In the genomic region with DNA sequence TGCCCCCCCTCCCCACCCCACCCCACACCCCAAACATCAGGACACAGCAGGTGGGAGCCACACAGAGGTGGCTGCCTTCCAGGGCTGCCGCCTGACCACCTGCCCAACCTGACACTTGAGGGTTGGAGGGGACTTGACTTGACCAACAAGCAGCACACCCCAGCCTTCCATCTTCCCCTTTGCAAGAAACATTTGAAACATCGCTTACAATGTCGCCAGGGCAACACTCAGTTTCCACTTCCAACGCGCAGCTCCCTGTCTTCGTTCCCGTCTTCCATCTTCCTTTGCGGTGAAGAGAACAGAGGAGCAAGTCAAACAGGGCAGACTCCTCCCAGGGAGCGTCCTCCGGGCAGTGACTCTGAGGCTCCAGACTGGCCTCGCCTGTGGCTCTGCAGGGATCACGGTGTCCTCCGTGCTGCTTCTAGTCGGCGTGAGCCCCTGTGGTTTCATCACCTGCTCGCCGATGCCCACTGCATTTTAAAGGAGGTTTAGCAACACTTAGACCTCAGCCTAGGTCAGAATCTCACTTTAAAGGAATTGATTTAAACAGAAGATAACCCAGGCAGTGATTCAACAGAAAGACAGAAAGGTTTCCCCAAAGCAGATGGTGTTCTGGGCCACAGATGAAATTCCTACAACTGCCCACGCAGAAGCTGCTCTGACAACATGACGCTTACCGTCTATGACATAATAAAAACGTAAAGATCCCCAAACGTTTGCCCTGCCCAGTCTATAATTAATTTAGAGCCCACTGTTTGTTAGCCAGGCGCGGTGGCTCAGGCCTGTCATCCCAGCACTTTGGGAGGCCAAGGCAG, we compare ENCODE assay signal across 22 cellular contexts.
DNase-seq lines count a peak whose midpoint lies in the region; ATAC-seq, FAIRE-seq and TF ChIP-seq lines count a peak whose summit lies in the region.
"Had no signal": no experiment of that assay in that cellular context is flagged by ENCODE, and none has a peak within 500 bp of the region (broad histone marks: within the 10 kb centered on the region; RNA-seq: fewer than 3 reads in every experiment).

No MANE protein-coding gene starts in this region.

- no peak overlapping the region for H2BK120ac ChIP-seq in neuronal stem cell (ENCODE audit: low read depth, low read length)

- H3K79me1 ChIP-seq in neuronal stem cell (ENCODE audit: low read depth, low read length), result no peaks in the 10 kb centered on the region

- no peak overlapping the region for H2BK15ac ChIP-seq in neuronal stem cell (ENCODE audit: low read length)

- H3K36me3 Mint-ChIP-seq in GM23338 (ENCODE audit: low read depth), result no peaks in the 10 kb centered on the region; the same call in 2 of the 3 replicates
- H3K36me3 Mint-ChIP-seq: CD8-positive, alpha-beta memory T cell; mesothelial cell of epicardium had no signal

- H4K91ac ChIP-seq in neuronal stem cell (ENCODE audit: low read depth, low read length, poor library complexity), result no peak overlapping the region

- H3K23ac ChIP-seq in neuronal stem cell (ENCODE audit: low read depth, low read length, poor library complexity), result no peak overlapping the region

- DNase-seq in AG10803 (ENCODE audit: low read depth), result peak; percentile 48
- no peak for DNase-seq in GM23338 (ENCODE audit: low spot score)
- peak in 7 of 10 donors; percentile 7 to 45 (median 28) for DNase-seq in dorsolateral prefrontal cortex
- DNase-seq in neuronal stem cell (ENCODE audit: low spot score), result no peak
- no peak for DNase-seq in NCI-H226
- no peak for DNase-seq in thyroid gland
- DNase-seq in GM12891 (ENCODE audit: insufficient read length, low spot score), result no peak
- DNase-seq: activated CD8-positive, alpha-beta memory T cell treated with anti-CD3 and anti-CD28 coated beads for 24 hours; amniotic stem cell; cerebellar nuclear complex; effector memory CD8-positive, alpha-beta T cell; NCI-H1105 treated with DMSO at 0.1 percent for 48 hours; NCI-H69; nephron progenitor cell; SIG-M5 had no signal

- H2AK5ac ChIP-seq in neuronal stem cell (ENCODE audit: low read depth, low read length), result no peak overlapping the region

- peak overlapping the region; percentile 38 for H3K14ac ChIP-seq in neuronal stem cell (ENCODE audit: low read length)

- H3K4me1 ChIP-seq in GM23338 (ENCODE audit: insufficient read depth) (no peaks in the 10 kb centered on the region), neuronal stem cell (ENCODE audit: control insufficient read depth in 2 of 2, insufficient read depth in 1 of 2, low read depth in 1 of 2, low read length in 2 of 2) (peaks cover 0 to 8% of the 10 kb centered on the region in 2 donors), thyroid gland (no peaks in the 10 kb centered on the region)

- H3K9me3 Mint-ChIP-seq in GM23338, result no peaks in the 10 kb centered on the region; the same call in 2 of the 3 replicates
- H3K9me3 Mint-ChIP-seq: activated B cell treated with CpG ODN at 0.5 μM for 24 hours; activated T-helper 1 cell treated with anti-CD3 and anti-CD28 coated beads, Interleukin-12 subunit alpha, Interleukin-12 subunit beta, Interleukin-2, Interleukin-4 antibody, amounts not matched to agents 30 ng/mL and 10 ng/mL and 1 ng/mL, durations not matched to agents 14 hours and 24 hours and 36 hours; CD8-positive, alpha-beta memory T cell; effector memory CD8-positive, alpha-beta T cell; mesothelial cell of epicardium; nephron progenitor cell; T-helper 1 cell treated with Interleukin-12 subunit alpha and Interleukin-12 subunit beta and Interleukin-4 antibody, amounts not matched to agents 30 μg/mL and 1 μg/mL, for 36 hours had no signal

- H3K27ac ChIP-seq in GM23338 (ENCODE audit: low read depth), result no peak overlapping the region
- H3K27ac ChIP-seq in dorsolateral prefrontal cortex, result peak overlapping the region in 1 of 59 donors; percentile 2
- H3K27ac ChIP-seq in neuronal stem cell (replicated peaks; ENCODE audit: low read length), result no peak overlapping the region
- H3K27ac ChIP-seq in thyroid gland, result no peak overlapping the region

- H3K4me3 Mint-ChIP-seq in GM23338, result no peak overlapping the region
- H3K4me3 Mint-ChIP-seq: activated B cell treated with CpG ODN at 0.5 μM for 24 hours; activated T-helper 1 cell treated with anti-CD3 and anti-CD28 coated beads, Interleukin-12 subunit alpha, Interleukin-12 subunit beta, Interleukin-2, Interleukin-4 antibody, amounts not matched to agents 30 ng/mL and 10 ng/mL and 1 ng/mL, durations not matched to agents 14 hours and 24 hours and 36 hours; CD8-positive, alpha-beta memory T cell; effector memory CD8-positive, alpha-beta T cell; mesothelial cell of epicardium; nephron progenitor cell; T-helper 1 cell treated with Interleukin-12 subunit alpha and Interleukin-12 subunit beta and Interleukin-4 antibody, amounts not matched to agents 30 μg/mL and 1 μg/mL, for 36 hours had no signal

- no peaks in the 10 kb centered on the region for H3K9me2 ChIP-seq in GM23338 (ENCODE audit: insufficient read depth)

- peaks cover 27% of the 10 kb centered on the region for H3K4me1 Mint-ChIP-seq in GM23338
- H3K4me1 Mint-ChIP-seq: activated B cell treated with CpG ODN at 0.5 μM for 24 hours; CD8-positive, alpha-beta memory T cell; mesothelial cell of epicardium had no signal

- ATAC-seq in GM23338 (peak; percentile 28), HG02759 (IDR thresholded peaks at IDR 0.05; ENCODE audit: unreplicated experiment) (no peak)
- ATAC-seq: effector memory CD8-positive, alpha-beta T cell had no signal

- H3K4me3 ChIP-seq in AG10803 (ENCODE audit: low read length) (no peak overlapping the region), GM23338 (no peak overlapping the region), dorsolateral prefrontal cortex (no peak overlapping the region), neuronal stem cell (ENCODE audit: low read length in 2 of 2) (peak overlapping the region in 1 of 2 donors; percentile 10), thyroid gland (replicated peaks in 1 of 3) (no peak overlapping the region)

- H3F3A ChIP-seq in GM23338 (replicated peaks; ENCODE audit: low read depth), result no peaks in the 10 kb centered on the region

- H3K4me2 ChIP-seq in GM23338 (no peak overlapping the region), neuronal stem cell (ENCODE audit: insufficient read depth, low read length, poor library complexity, severe bottlenecking) (no peak overlapping the region)

- no peaks in the 10 kb centered on the region for H4K20me1 ChIP-seq in GM23338 (replicated peaks; ENCODE audit: insufficient read depth)

- H3K27me3 Mint-ChIP-seq in GM23338 (ENCODE audit: insufficient read depth, low read depth, poor library complexity), result peaks cover 15% of the 10 kb centered on the region
- H3K27me3 Mint-ChIP-seq: activated B cell treated with CpG ODN at 0.5 μM for 24 hours had no signal

- no peak overlapping the region for H2AFZ ChIP-seq in GM23338
- no peak overlapping the region for H2AFZ ChIP-seq in neuronal stem cell (ENCODE audit: low read length)

- peak overlapping the region; percentile 0; the same call in 1 of the 2 replicates for H3K27ac Mint-ChIP-seq in GM23338
- H3K27ac Mint-ChIP-seq: activated B cell treated with CpG ODN at 0.5 μM for 24 hours; activated T-helper 1 cell treated with anti-CD3 and anti-CD28 coated beads, Interleukin-12 subunit alpha, Interleukin-12 subunit beta, Interleukin-2, Interleukin-4 antibody, amounts not matched to agents 30 ng/mL and 10 ng/mL and 1 ng/mL, durations not matched to agents 14 hours and 24 hours and 36 hours; effector memory CD8-positive, alpha-beta T cell; mesothelial cell of epicardium; nephron progenitor cell; T-helper 1 cell treated with Interleukin-12 subunit alpha and Interleukin-12 subunit beta and Interleukin-4 antibody, amounts not matched to agents 30 μg/mL and 1 μg/mL, for 36 hours had no signal

- intact Hi-C loops in dorsolateral prefrontal cortex (cut with DNase I) (no loop called here), thyroid gland (cut with DNase I) (no loop called here)

- FAIRE-seq in GM12891 (lab: Jason Lieb, UNC), result no peak
- FAIRE-seq: keratinocyte had no signal

- H3K36me3 ChIP-seq in GM23338 (ENCODE audit: insufficient read depth), result no peaks in the 10 kb centered on the region
- peaks cover 3 to 10% of the 10 kb centered on the region in 2 donors for H3K36me3 ChIP-seq in neuronal stem cell (replicated peaks in 1 of 2; ENCODE audit: control insufficient read depth in 2 of 2, insufficient read depth in 2 of 2, low read length in 2 of 2)
- no peaks in the 10 kb centered on the region for H3K36me3 ChIP-seq in thyroid gland

- H2BK12ac ChIP-seq in neuronal stem cell (ENCODE audit: low read length), result peak overlapping the region; percentile 16

- TF ChIP-seq POLR2A in thyroid gland (IDR thresholded peaks at IDR 0.05) (no peak), GM12891 (IDR thresholded peaks at IDR 0.05; ENCODE audit: low read depth, low read length) (no peak)

- no CpG with 5 or more reads among the region's 24 CpGs for WGBS in neuronal stem cell (ENCODE audit: extremely low coverage in 2 of 2, insufficient read length in 2 of 2, insufficient replicate concordance in 1 of 2), 2 donors
- WGBS in thyroid gland, 2 donors, result 45 to 56% methylated on average over 23 to 24 of the region's 24 CpGs

- H3K27me3 ChIP-seq in GM23338 (ENCODE audit: insufficient read depth) (no peaks in the 10 kb centered on the region), dorsolateral prefrontal cortex (no peaks in the 10 kb centered on the region), neuronal stem cell (ENCODE audit: control insufficient read depth in 3 of 3, insufficient read depth in 3 of 3, low read depth in 1 of 3, low read length in 3 of 3) (peaks cover 0 to 2% (median 0%) of the 10 kb centered on the region in 3 experiments), thyroid gland (no peaks in the 10 kb centered on the region)

- H3K9ac ChIP-seq in neuronal stem cell (ENCODE audit: low read depth, low read length, poor library complexity), result no peak overlapping the region

- H2BK5ac ChIP-seq in neuronal stem cell (ENCODE audit: low read length), result peak overlapping the region; percentile 60

- no peaks in the 10 kb centered on the region for H3K79me2 ChIP-seq in GM23338 (replicated peaks; ENCODE audit: insufficient read depth)

- H3K18ac ChIP-seq in neuronal stem cell (ENCODE audit: low read length), result peak overlapping the region; percentile 57

- no peak overlapping the region for H4K8ac ChIP-seq in neuronal stem cell (ENCODE audit: low read depth, low read length)

- no peak overlapping the region for H3K4ac ChIP-seq in neuronal stem cell (ENCODE audit: low read length)

- H3K9me3 ChIP-seq in neuronal stem cell (replicated peaks in 1 of 2; ENCODE audit: control insufficient read depth in 2 of 2, insufficient read depth in 1 of 2, low read depth in 1 of 2, low read length in 2 of 2), result peaks cover 0 to 4% of the 10 kb centered on the region in 2 donors
- H3K9me3 ChIP-seq in thyroid gland, result no peaks in the 10 kb centered on the region

- TF ChIP-seq CTCF in AG10803 (conservative IDR thresholded peaks at IDR 0.05; ENCODE audit: low read length) (no peak), GM23338 (conservative IDR thresholded peaks at IDR 0.05; ENCODE audit: low read depth in 2 of 2) (no peak), dorsolateral prefrontal cortex (IDR thresholded peaks at IDR 0.05 in 54 of 56, conservative IDR thresholded peaks at IDR 0.05 in 2 of 56; ENCODE audit: low read depth in 1 of 56, partially characterized antibody in 56 of 56) (no peak), thyroid gland (IDR thresholded peaks at IDR 0.05) (no peak)

TF ChIP-seq in GM23338, 12 proteins besides CTCF, POLR2A, EP300 and RAD21 (continues in another document):
- no peak for TF ChIP-seq CREB1 (CRISPR knock-in tag; IDR thresholded peaks at IDR 0.05; ENCODE audit: low read depth)

Comparison
In these comparisons a context has a peak if more than half of its experiments do, and no peak if none do; other contexts are left out.
1. DNase-seq: peak in AG10803 (single experiment) and dorsolateral prefrontal cortex (7 of 10); none in GM23338 (single experiment), neuronal stem cell (single experiment), NCI-H226 (single experiment), thyroid gland (0 of 2) and GM12891 (single experiment).